In genomic region chr22:20803696-20804324, GRCh38 we compare ENCODE assay signal across 8 cellular contexts. TPM values are rescaled to one million over a fixed set of nuclear protein-coding genes. Genes with fewer than 3 reads are reported as not detected.
DNase-seq lines count a peak whose midpoint lies in the region; ATAC-seq and TF ChIP-seq lines count a peak whose summit lies in the region.

No MANE protein-coding gene starts in this region.

- POLR2A ChIA-PET in RWPE1 (lab: Yijun Ruan, JAX; ENCODE audit: low non-redundant PET), result no interaction called here

- peak; percentile 6 for DNase-seq in NOMO-1 treated with DMSO at 0.1 percent for 48 hours (lab: John Stamatoyannopoulos, UW; ENCODE audit: unreplicated experiment)
- DNase-seq in NOMO-1 (lab: John Stamatoyannopoulos, UW; ENCODE audit: unreplicated experiment in 2 of 2), result no peak
- DNase-seq in RWPE1 (ENCODE audit: low spot score), result no peak
- no peak for DNase-seq in mammary epithelial cell
- DNase-seq in lung microvascular endothelial cell (ENCODE audit: low read depth in 2 of 2), result peak; percentile 53 to 70

- CTCF ChIA-PET in RWPE1 (lab: Yijun Ruan, JAX) (no interaction called here), mammary epithelial cell (lab: Charles Lee; ENCODE audit: low non-redundant PET) (interaction anchor here (0.5 to 1.0 kb wide), 3 partner anchors 15 to 82 kb away, joined by 3 read pairs; no protein-coding TSS in a partner anchor)

- H2AFZ ChIP-seq in mammary epithelial cell (ENCODE audit: low read depth, low read length), result no peak overlapping the region

- peak; percentile 32 for TF ChIP-seq CTCF in RWPE1 (conservative IDR thresholded peaks at IDR 0.05; ENCODE audit: low read depth)
- peak; percentile 47 to 60 for TF ChIP-seq CTCF in mammary epithelial cell (conservative IDR thresholded peaks at IDR 0.05 in 1 of 2, IDR thresholded peaks at IDR 0.05 in 1 of 2; ENCODE audit: extremely low read depth in 1 of 2, insufficient read depth in 1 of 2, low read depth in 1 of 2, low read length in 2 of 2)

- 82% methylated on average over 9 of the region's 11 CpGs for WGBS in mammary epithelial cell (ENCODE audit: low coverage, missing lambda C conversion rate)

- H3K27me3 ChIP-seq in mammary epithelial cell (ENCODE audit: insufficient read depth, low read length), result no peaks in the 10 kb centered on the region

- dilution Hi-C loops in mammary epithelial cell (cut with HindIII; ENCODE audit: low sequenced_read_pairs), result no loop called here

- H3K9ac ChIP-seq in mammary epithelial cell (ENCODE audit: insufficient read depth, low read length), result no peak overlapping the region

- no TSS peak for BruUV-seq in mammary epithelial cell (replicated peaks; lab: Mats Ljungman, UMichigan)

- in situ Hi-C loops in mammary epithelial cell (cut with MboI; ENCODE audit: low sequenced_read_pairs in 2 of 2), result no loop called here

- no peaks in the 10 kb centered on the region for H3K9me3 ChIP-seq in mammary epithelial cell (replicated peaks; ENCODE audit: insufficient read depth, low read length)

- H3K27ac ChIP-seq in RWPE1 (no peak overlapping the region), mammary epithelial cell (ENCODE audit: insufficient read depth, low read depth, low read length) (no peak overlapping the region)

- no peak overlapping the region for H3K4me3 ChIP-seq in mammary epithelial cell (replicated peaks in 1 of 3; ENCODE audit: insufficient read depth in 1 of 3, low read depth in 2 of 3, low read length in 3 of 3)

- no peaks in the 10 kb centered on the region for H3K79me2 ChIP-seq in mammary epithelial cell (ENCODE audit: insufficient read depth, low read length)

- no peaks in the 10 kb centered on the region for H3K4me1 ChIP-seq in mammary epithelial cell (ENCODE audit: insufficient read depth, low read length)

- peaks cover 15% of the 10 kb centered on the region for H3K36me3 ChIP-seq in mammary epithelial cell (ENCODE audit: insufficient read depth, low read length)

- intact Hi-C loops in mammary epithelial cell (cut with micrococcal nuclease), result loop anchor here (1.0 to 5.0 kb wide), 3 partner anchors 81 to 193 kb away; partner anchors contain the start of gene LZTR1

- H3K4me2 ChIP-seq in mammary epithelial cell (ENCODE audit: insufficient read depth, low read depth, low read length), result no peak overlapping the region

- ATAC-seq in HG02798 (IDR thresholded peaks at IDR 0.05; ENCODE audit: poor library complexity, unreplicated experiment) (no peak), HG02981 (IDR thresholded peaks at IDR 0.05; ENCODE audit: unreplicated experiment) (no peak), HG02610 (IDR thresholded peaks at IDR 0.05; ENCODE audit: unreplicated experiment) (no peak)

- H4K20me1 ChIP-seq in mammary epithelial cell (ENCODE audit: insufficient read depth, low read length), result no peaks in the 10 kb centered on the region

RNA-seq across cellular contexts. Expression of gene SERPIND1, which starts 29.9 kb away (rescaled TPM):
- total RNA-seq in mammary epithelial cell (not detected), lung microvascular endothelial cell (under 0.01 TPM in 2 replicates)
- polyA plus RNA-seq in mammary epithelial cell, result not detected
- not detected for polyA minus RNA-seq in mammary epithelial cell

RNA-seq across cellular contexts. Expression of gene PI4KA, which starts 54.8 kb away (rescaled TPM):
- total RNA-seq in mammary epithelial cell (10 to 100 TPM; 34.3 to 50.3 TPM), lung microvascular endothelial cell (17.2 and 22.2 TPM in 2 replicates)
- 17.1 TPM for polyA plus RNA-seq in mammary epithelial cell
- polyA minus RNA-seq in mammary epithelial cell, result 141 TPM

RNA-seq across cellular contexts. Expression of gene SNAP29, which starts 55.0 kb away (rescaled TPM):
- 10 to 100 TPM; 11.8 to 25.4 TPM for total RNA-seq in mammary epithelial cell
- polyA plus RNA-seq in mammary epithelial cell, result 24.4 TPM
- polyA minus RNA-seq in mammary epithelial cell, result 51.8 TPM
- 5.2 and 6.9 TPM in 2 replicates for total RNA-seq in lung microvascular endothelial cell

Comparison
In these comparisons a context has a peak if more than half of its experiments do, and no peak if none do; other contexts are left out.
1. DNase-seq: peak in NOMO-1 treated with DMSO at 0.1 percent for 48 hours (single experiment) and lung microvascular endothelial cell (2 of 2); none in NOMO-1 (0 of 2), RWPE1 (single experiment) and mammary epithelial cell (single experiment).